Comparison of ENCODE assay signal across 14 cellular contexts in genomic region chr14:104698688-104699425, GRCh38. TPM values are rescaled to one million over a fixed set of nuclear protein-coding genes. Genes with fewer than 3 reads are reported as not detected.
A peak's percentile ranks its signal among the peaks of the same experiment; 100 is the strongest.
DNase-seq lines count a peak whose midpoint lies in the region; ATAC-seq and TF ChIP-seq lines count a peak whose summit lies in the region.
"Had no signal": no experiment of that assay in that cellular context is flagged by ENCODE, and none has a peak within 500 bp of the region (broad histone marks: within the 10 kb centered on the region; RNA-seq: fewer than 3 reads in every experiment).

No MANE protein-coding gene starts in this region.

- H4K91ac ChIP-seq in neuronal stem cell (ENCODE audit: low read depth, low read length, poor library complexity): no peak overlapping the region

- peak; percentile 51 for ATAC-seq in Right ventricle myocardium superior (ENCODE audit: poor library complexity)
- ATAC-seq in HG03135 (IDR thresholded peaks at IDR 0.05; ENCODE audit: unreplicated experiment): no peak
- ATAC-seq in HG03442 (IDR thresholded peaks at IDR 0.05; ENCODE audit: unreplicated experiment): no peak
- ATAC-seq: activated CD4-positive, CD25-positive, alpha-beta regulatory T cell treated with anti-CD3 and anti-CD28 coated beads, Interleukin-2, amount 50 U/mL, for 24 hours had no signal

- H2AK5ac ChIP-seq in neuronal stem cell (ENCODE audit: low read depth, low read length): peak overlapping the region; percentile 71

- H3K9me3 ChIP-seq in neuronal stem cell (replicated peaks in 1 of 2; ENCODE audit: control insufficient read depth in 2 of 2, insufficient read depth in 1 of 2, low read depth in 1 of 2, low read length in 2 of 2) (peaks cover under 1 to 4% of the 10 kb centered on the region in 2 donors), transverse colon (no peaks in the 10 kb centered on the region)
- H3K9me3 ChIP-seq: HAP-1 had no signal

- no peak for TF ChIP-seq POLR2A in transverse colon (IDR thresholded peaks at IDR 0.05)

- H4K8ac ChIP-seq in neuronal stem cell (ENCODE audit: low read depth, low read length): no peak overlapping the region

- WGBS in neuronal stem cell (ENCODE audit: extremely low coverage in 2 of 2, insufficient read length in 2 of 2, insufficient replicate concordance in 1 of 2), 2 donors: no CpG with 5 or more reads among the region's 24 CpGs
- 65 to 71% methylated on average over 9 to 22 of the region's 24 CpGs for WGBS in transverse colon (ENCODE audit: low coverage in 1 of 2), 2 donors

- H3K23ac ChIP-seq in neuronal stem cell (ENCODE audit: low read depth, low read length, poor library complexity): peak overlapping the region; percentile 25

- H3K27ac ChIP-seq in RWPE1 (peak overlapping the region; percentile 100), neuronal stem cell (replicated peaks; ENCODE audit: low read length) (no peak overlapping the region), transverse colon (peak overlapping the region; percentile 1 to 60 (median 54))

- H2BK12ac ChIP-seq in neuronal stem cell (ENCODE audit: low read length): no peak overlapping the region

- no peak overlapping the region for H3K4me2 ChIP-seq in neuronal stem cell (ENCODE audit: insufficient read depth, low read length, poor library complexity, severe bottlenecking)

- peak overlapping the region; percentile 84 for H2BK5ac ChIP-seq in neuronal stem cell (ENCODE audit: low read length)

- H3K79me1 ChIP-seq in neuronal stem cell (ENCODE audit: low read depth, low read length): peaks cover 22% of the 10 kb centered on the region

- H3K4me1 ChIP-seq in neuronal stem cell (ENCODE audit: control insufficient read depth in 2 of 2, insufficient read depth in 1 of 2, low read depth in 1 of 2, low read length in 2 of 2) (peaks cover 13 to 25% of the 10 kb centered on the region in 2 donors), transverse colon (peaks cover 38 to 61% (median 46%) of the 10 kb centered on the region in 4 donors)
- H3K4me1 ChIP-seq: HAP-1 had no signal

- intact Hi-C loops in Right ventricle myocardium superior (cut with DNase I): no loop called here
- intact Hi-C loops in transverse colon (cut with DNase I; ENCODE audit: low total_unique reads): no loop called here

- H3K4me3 ChIP-seq in neuronal stem cell (ENCODE audit: low read length in 2 of 2): no peak overlapping the region
- H3K4me3 ChIP-seq in transverse colon: no peak overlapping the region
- H3K4me3 ChIP-seq: HAP-1 had no signal

- POLR2A ChIA-PET in RWPE1 (lab: Yijun Ruan, JAX; ENCODE audit: low non-redundant PET): no interaction called here

- H2BK15ac ChIP-seq in neuronal stem cell (ENCODE audit: low read length): no peak overlapping the region

- DNase-seq in RWPE1 (ENCODE audit: low spot score) (no peak), Right ventricle myocardium superior (peak; percentile 82), neuronal stem cell (ENCODE audit: low spot score) (no peak), transverse colon (no peak)
- no peak for DNase-seq in stimulated activated naive CD4-positive, alpha-beta T cell (lab: John Stamatoyannopoulos, UW)
- DNase-seq: amniotic stem cell; endodermal cell; MM.1S; stimulated activated CD4-positive, alpha-beta T cell treated with anti-CD3 and anti-CD28 coated beads, Interleukin-15, amount 100 ng/mL, for 24 hours; SW 1271 had no signal

- H3K36me3 ChIP-seq in neuronal stem cell (replicated peaks in 1 of 2; ENCODE audit: control insufficient read depth in 2 of 2, insufficient read depth in 2 of 2, low read length in 2 of 2): peaks cover 15 to 29% of the 10 kb centered on the region in 2 donors
- H3K36me3 ChIP-seq in transverse colon: peaks cover 0 to 11% (median 2%) of the 10 kb centered on the region in 4 donors

- H3K9ac ChIP-seq in neuronal stem cell (ENCODE audit: low read depth, low read length, poor library complexity): no peak overlapping the region

- no peak overlapping the region for H2AFZ ChIP-seq in neuronal stem cell (ENCODE audit: low read length)

- in situ Hi-C loops in transverse colon (cut with MboI; ENCODE audit: low pct_ligation_motif_present in 1 of 4, low pct_unique_long_range_greater_than_20kb in 1 of 4, low sequenced_read_pairs in 3 of 4): no loop called here

- H3K27me3 ChIP-seq in neuronal stem cell (ENCODE audit: control insufficient read depth in 3 of 3, insufficient read depth in 3 of 3, low read depth in 1 of 3, low read length in 3 of 3) (no peaks in the 10 kb centered on the region), transverse colon (no peaks in the 10 kb centered on the region)

- H3K18ac ChIP-seq in neuronal stem cell (ENCODE audit: low read length): no peak overlapping the region

- H2BK120ac ChIP-seq in neuronal stem cell (ENCODE audit: low read depth, low read length): no peak overlapping the region

- H3K14ac ChIP-seq in neuronal stem cell (ENCODE audit: low read length): no peak overlapping the region

- CTCF ChIA-PET in RWPE1 (lab: Yijun Ruan, JAX): interaction anchor here (0.6 to 1.5 kb wide), 2 partner anchors 10 to 779 kb away, joined by 4 read pairs; no protein-coding TSS in a partner anchor

- no peak for TF ChIP-seq EP300 in transverse colon (IDR thresholded peaks at IDR 0.05; ENCODE audit: low read depth)

- H3K4ac ChIP-seq in neuronal stem cell (ENCODE audit: low read length): no peak overlapping the region

- TF ChIP-seq CTCF in RWPE1 (conservative IDR thresholded peaks at IDR 0.05; ENCODE audit: low read depth): no peak
- TF ChIP-seq CTCF in transverse colon (IDR thresholded peaks at IDR 0.05): no peak

RNA-seq across cellular contexts. Expression of gene INF2, which starts 9.4 kb away (rescaled TPM):
- total RNA-seq in Right ventricle myocardium superior (28.3 TPM), transverse colon (100 to 1,000 TPM; 187 to 510 (median 205) TPM)
- 19.0 TPM for polyA plus RNA-seq in neuronal stem cell (2013, experiment 1 of 2)
- 19.6 TPM for polyA plus RNA-seq in neuronal stem cell (2013, experiment 2 of 2)

RNA-seq across cellular contexts. Expression of gene ADSS1, which starts 25.2 kb away (rescaled TPM):
- total RNA-seq in Right ventricle myocardium superior: 215 TPM
- 23.8 TPM for polyA plus RNA-seq in neuronal stem cell (2013, experiment 1 of 2)
- 21.4 TPM for polyA plus RNA-seq in neuronal stem cell (2013, experiment 2 of 2)
- total RNA-seq in transverse colon: 10 to 100 TPM in 1 of 4 donors, 1 to 10 TPM in 2, not detected in 1; 4.4 to 11.3 (median 7.1) TPM

RNA-seq across cellular contexts. Expression of gene SIVA1, which starts 54.1 kb away (rescaled TPM):
- 60.7 TPM for total RNA-seq in Right ventricle myocardium superior
- polyA plus RNA-seq in neuronal stem cell (2013, experiment 1 of 2): 109 TPM
- polyA plus RNA-seq in neuronal stem cell (2013, experiment 2 of 2): 114 TPM
- 100 to 1,000 TPM; 189 to 397 (median 203) TPM for total RNA-seq in transverse colon

Comparison
In these comparisons a context has a peak if more than half of its experiments do, and no peak if none do; other contexts are left out.
1. RNA of gene ADSS1, which starts 25.2 kb away (total RNA-seq): 215 TPM in Right ventricle myocardium superior (single experiment); 4.4 to 11.3 TPM in transverse colon; every median in the first group is over 10 times any median in the second.